Comparison of ENCODE assay signal across 1 cellular context in genomic region chr19:45691516-45692186, GRCh38.
TF ChIP-seq lines count a peak whose summit lies in the region.

Gene SNRPD2 (minus strand): TSS chr19:45691953. CDS start chr19:45691888, 65 bp downstream.

TF ChIP-seq in A549, 52 proteins besides CTCF, POLR2A, EP300 and RAD21 (continued from another document):
- TF ChIP-seq REST (IDR thresholded peaks at IDR 0.05) (no peak), FOSB (CRISPR knock-in tag; IDR thresholded peaks at IDR 0.05) (no peak), ZC3H11A (IDR thresholded peaks at IDR 0.05) (no peak), BCL3 (IDR thresholded peaks at IDR 0.05) (peak; percentile 95), EHF (CRISPR knock-in tag; IDR thresholded peaks at IDR 0.05) (no peak), KDM1A (IDR thresholded peaks at IDR 0.05; ENCODE audit: low read depth) (no peak), RFX5 (IDR thresholded peaks at IDR 0.05) (peak; percentile 94), SREBF2 (IDR thresholded peaks at IDR 0.05) (no peak), ZFP36 (IDR thresholded peaks at IDR 0.05; ENCODE audit: borderline replicate concordance, partially characterized antibody) (no peak), RNF2 (IDR thresholded peaks at IDR 0.05; ENCODE audit: borderline replicate concordance, low read depth) (no peak), SMC3 (IDR thresholded peaks at IDR 0.05) (no peak), TFCP2L1 (CRISPR knock-in tag; IDR thresholded peaks at IDR 0.05) (no peak), FOXS1 (CRISPR knock-in tag; IDR thresholded peaks at IDR 0.05) (no peak), CHD4 (IDR thresholded peaks at IDR 0.05; ENCODE audit: borderline replicate concordance) (no peak), HOXA7 (CRISPR knock-in tag; IDR thresholded peaks at IDR 0.05) (0 out of 2 replicates have a peak, but pooled peaks have one; percentile 11), JUN (IDR thresholded peaks at IDR 0.05) (peak; percentile 80 to 95; a peak in 4 of 5 replicates), CHD2 (IDR thresholded peaks at IDR 0.05; ENCODE audit: low read length, partially characterized antibody) (no peak), EHMT2 (IDR thresholded peaks at IDR 0.05; ENCODE audit: low read depth) (no peak), HEYL (CRISPR knock-in tag; IDR thresholded peaks at IDR 0.05) (no peak), JUNB (IDR thresholded peaks at IDR 0.05) (no peak), HOXB13 (CRISPR knock-in tag; IDR thresholded peaks at IDR 0.05; ENCODE audit: low read depth) (no peak), CEBPB (IDR thresholded peaks at IDR 0.05) (peak in 1 of 2 experiments; percentile 55; a peak in 1 of 4 replicates), BHLHE40 (IDR thresholded peaks at IDR 0.05; ENCODE audit: low read depth, low read length) (no peak), NPAS2 (CRISPR knock-in tag; IDR thresholded peaks at IDR 0.05; ENCODE audit: borderline replicate concordance) (no peak), MAFK (IDR thresholded peaks at IDR 0.05; ENCODE audit: partially characterized antibody) (no peak)
- TF ChIP-seq, protein P1, sequence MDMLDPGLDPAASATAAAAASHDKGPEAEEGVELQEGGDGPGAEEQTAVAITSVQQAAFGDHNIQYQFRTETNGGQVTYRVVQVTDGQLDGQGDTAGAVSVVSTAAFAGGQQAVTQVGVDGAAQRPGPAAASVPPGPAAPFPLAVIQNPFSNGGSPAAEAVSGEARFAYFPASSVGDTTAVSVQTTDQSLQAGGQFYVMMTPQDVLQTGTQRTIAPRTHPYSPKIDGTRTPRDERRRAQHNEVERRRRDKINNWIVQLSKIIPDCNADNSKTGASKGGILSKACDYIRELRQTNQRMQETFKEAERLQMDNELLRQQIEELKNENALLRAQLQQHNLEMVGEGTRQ (IDR thresholded peaks at IDR 0.05): peak; percentile 56
- TF ChIP-seq, protein P2, sequence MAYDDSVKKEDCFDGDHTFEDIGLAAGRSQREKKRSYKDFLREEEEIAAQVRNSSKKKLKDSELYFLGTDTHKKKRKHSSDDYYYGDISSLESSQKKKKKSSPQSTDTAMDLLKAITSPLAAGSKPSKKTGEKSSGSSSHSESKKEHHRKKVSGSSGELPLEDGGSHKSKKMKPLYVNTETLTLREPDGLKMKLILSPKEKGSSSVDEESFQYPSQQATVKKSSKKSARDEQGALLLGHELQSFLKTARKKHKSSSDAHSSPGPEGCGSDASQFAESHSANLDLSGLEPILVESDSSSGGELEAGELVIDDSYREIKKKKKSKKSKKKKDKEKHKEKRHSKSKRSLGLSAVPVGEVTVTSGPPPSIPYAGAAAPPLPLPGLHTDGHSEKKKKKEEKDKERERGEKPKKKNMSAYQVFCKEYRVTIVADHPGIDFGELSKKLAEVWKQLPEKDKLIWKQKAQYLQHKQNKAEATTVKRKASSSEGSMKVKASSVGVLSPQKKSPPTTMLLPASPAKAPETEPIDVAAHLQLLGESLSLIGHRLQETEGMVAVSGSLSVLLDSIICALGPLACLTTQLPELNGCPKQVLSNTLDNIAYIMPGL (CRISPR knock-in tag; IDR thresholded peaks at IDR 0.05; ENCODE audit: borderline replicate concordance): 0 out of 2 replicates have a peak, but pooled peaks have one; percentile 0
- TF ChIP-seq, protein P3, sequence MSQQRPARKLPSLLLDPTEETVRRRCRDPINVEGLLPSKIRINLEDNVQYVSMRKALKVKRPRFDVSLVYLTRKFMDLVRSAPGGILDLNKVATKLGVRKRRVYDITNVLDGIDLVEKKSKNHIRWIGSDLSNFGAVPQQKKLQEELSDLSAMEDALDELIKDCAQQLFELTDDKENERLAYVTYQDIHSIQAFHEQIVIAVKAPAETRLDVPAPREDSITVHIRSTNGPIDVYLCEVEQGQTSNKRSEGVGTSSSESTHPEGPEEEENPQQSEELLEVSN (IDR thresholded peaks at IDR 0.05; ENCODE audit: borderline replicate concordance, low read depth): peak; percentile 49; the same call in 1 of the 2 replicates
- TF ChIP-seq, protein P4, sequence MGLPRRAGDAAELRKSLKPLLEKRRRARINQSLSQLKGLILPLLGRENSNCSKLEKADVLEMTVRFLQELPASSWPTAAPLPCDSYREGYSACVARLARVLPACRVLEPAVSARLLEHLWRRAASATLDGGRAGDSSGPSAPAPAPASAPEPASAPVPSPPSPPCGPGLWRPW (IDR thresholded peaks at IDR 0.05): no peak
